Comparison of ENCODE assay signal across 8 cellular contexts in the genomic region with DNA sequence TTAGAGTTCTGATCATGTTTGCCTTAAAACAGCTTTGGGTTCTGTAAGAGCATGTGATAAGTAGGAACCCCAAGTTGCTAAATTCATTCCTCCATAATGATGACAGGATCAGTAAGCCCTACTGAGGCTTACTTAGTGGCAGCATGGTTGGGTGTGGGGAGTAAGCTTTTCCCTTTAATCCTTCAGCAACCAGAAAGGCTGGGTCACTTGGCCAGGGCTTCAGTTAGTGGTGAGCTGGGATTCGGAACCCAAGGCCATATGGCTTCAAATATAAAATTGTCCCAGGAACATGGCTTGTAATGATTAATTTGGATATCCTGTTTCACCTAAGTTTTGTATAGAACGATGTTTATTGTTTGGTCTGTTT. TPM values are rescaled to one million over a fixed set of nuclear protein-coding genes. Genes with fewer than 3 reads are reported as not detected.
A peak's percentile ranks its signal among the peaks of the same experiment; 100 is the strongest.
DNase-seq lines count a peak whose midpoint lies in the region; ATAC-seq and TF ChIP-seq lines count a peak whose summit lies in the region.

No MANE protein-coding gene starts in this region.

- H3K9ac ChIP-seq in BLaER1 treated with 17β-estradiol and CSF1 and Interleukin-3, amounts not matched to agents 10 nM and 100 nM: peak overlapping the region; percentile 78 to 96 (median 91)
- H3K9ac ChIP-seq in skeletal muscle satellite cell (ENCODE audit: low read depth, low read length): peak overlapping the region; percentile 86

- peak overlapping the region; percentile 93 for H3K4me3 Mint-ChIP-seq in activated CD8-positive, alpha-beta T cell treated with anti-CD3 and anti-CD28 coated beads for 36 hours

- TF ChIP-seq CTCF in activated CD8-positive, alpha-beta T cell treated with anti-CD3 and anti-CD28 coated beads for 36 hours (IDR thresholded peaks at IDR 0.05): no peak

- H3K4me2 ChIP-seq in BLaER1 treated with 17β-estradiol and CSF1 and Interleukin-3, amounts not matched to agents 10 nM and 100 nM: peak overlapping the region; percentile 85 to 96 (median 89)
- H3K4me2 ChIP-seq in skeletal muscle satellite cell (ENCODE audit: low read length): peak overlapping the region; percentile 96

- peaks cover 7 to 17% (median 10%) of the 10 kb centered on the region in 10 experiments; a peak in 18 of 20 replicates for H3K4me1 ChIP-seq in BLaER1 treated with 17β-estradiol and CSF1 and Interleukin-3, amounts not matched to agents 10 nM and 100 nM
- H3K4me1 ChIP-seq in skeletal muscle satellite cell (ENCODE audit: control insufficient read depth, insufficient read depth, low read length): peaks cover 4% of the 10 kb centered on the region

- peak overlapping the region; percentile 61 to 97 (median 91); a peak in 21 of 22 replicates for H3K27ac ChIP-seq in BLaER1 treated with 17β-estradiol and CSF1 and Interleukin-3, amounts not matched to agents 10 nM and 100 nM

- H3K27me3 Mint-ChIP-seq in activated CD8-positive, alpha-beta T cell treated with anti-CD3 and anti-CD28 coated beads for 36 hours: no peaks in the 10 kb centered on the region

- peak overlapping the region; percentile 96 for H3K27ac Mint-ChIP-seq in activated CD8-positive, alpha-beta T cell treated with anti-CD3 and anti-CD28 coated beads for 36 hours

- peaks cover 3% of the 10 kb centered on the region for H3K9me3 Mint-ChIP-seq in activated CD8-positive, alpha-beta T cell treated with anti-CD3 and anti-CD28 coated beads for 36 hours

- H3K4me3 ChIP-seq in BLaER1 treated with 17β-estradiol and CSF1 and Interleukin-3, amounts not matched to agents 10 nM and 100 nM: peak overlapping the region; percentile 78 to 99 (median 87)
- H3K4me3 ChIP-seq in skeletal muscle satellite cell (ENCODE audit: low read length): peak overlapping the region; percentile 83

- POLR2A ChIA-PET in activated CD8-positive, alpha-beta T cell treated with anti-CD3 and anti-CD28 coated beads for 36 hours (lab: Charles Lee): interaction anchor here (0.8 to 2.4 kb wide), 7 partner anchors 10 to 393 kb away, joined by 3 to 12 read pairs (median 3); partner anchors contain the start of gene ZNF319

- H3K36me3 ChIP-seq in BLaER1 treated with 17β-estradiol and CSF1 and Interleukin-3, amounts not matched to agents 10 nM and 100 nM: peaks cover 0 to 30% (median 18%) of the 10 kb centered on the region in 11 experiments; a peak in 18 of 22 replicates
- H3K36me3 ChIP-seq in skeletal muscle satellite cell (ENCODE audit: insufficient read depth, low read length): no peaks in the 10 kb centered on the region

- no peaks in the 10 kb centered on the region for H3K27me3 ChIP-seq in BLaER1 treated with 17β-estradiol and CSF1 and Interleukin-3, amounts not matched to agents 10 nM and 100 nM
- H3K27me3 ChIP-seq in skeletal muscle satellite cell (ENCODE audit: control insufficient read depth, insufficient read depth, low read length): peaks cover 5% of the 10 kb centered on the region

- CTCF ChIA-PET in activated CD8-positive, alpha-beta T cell treated with anti-CD3 and anti-CD28 coated beads for 36 hours (lab: Charles Lee): interaction anchor here (1.0 to 1.5 kb wide), 4 partner anchors 56 to 363 kb away, joined by 3 to 12 read pairs (median 4); no protein-coding TSS in a partner anchor

- H3K9me3 ChIP-seq in BLaER1 treated with 17β-estradiol and CSF1 and Interleukin-3, amounts not matched to agents 10 nM and 100 nM (replicated peaks in 1 of 11): peaks cover 0 to 31% (median 20%) of the 10 kb centered on the region in 11 experiments; a peak in 17 of 22 replicates
- no peaks in the 10 kb centered on the region for H3K9me3 ChIP-seq in skeletal muscle satellite cell (replicated peaks; ENCODE audit: low read length)

- peaks cover 26% of the 10 kb centered on the region for H3K36me3 Mint-ChIP-seq in activated CD8-positive, alpha-beta T cell treated with anti-CD3 and anti-CD28 coated beads for 36 hours (ENCODE audit: low read depth)

- ATAC-seq in GM19035 (IDR thresholded peaks at IDR 0.05; ENCODE audit: unreplicated experiment) (peak; percentile 27), HG03354 (IDR thresholded peaks at IDR 0.05; ENCODE audit: poor library complexity, severe bottlenecking, unreplicated experiment) (peak; percentile 34), left ventricle myocardium superior (peak; percentile 11)
- peak; percentile 15 for ATAC-seq in activated CD8-positive, alpha-beta T cell treated with anti-CD3 and anti-CD28 coated beads for 36 hours

- intact Hi-C loops in activated CD8-positive, alpha-beta T cell treated with anti-CD3 and anti-CD28 coated beads for 36 hours (cut with micrococcal nuclease): loop anchor here (2.0 kb wide), 1 partner anchor 56 kb away; no protein-coding TSS in a partner anchor
- intact Hi-C loops in left ventricle myocardium superior (cut with micrococcal nuclease): no loop called here
- intact Hi-C loops in posterior vena cava (cut with DNase I): no loop called here

- peaks cover 19% of the 10 kb centered on the region for H3K4me1 Mint-ChIP-seq in activated CD8-positive, alpha-beta T cell treated with anti-CD3 and anti-CD28 coated beads for 36 hours (ENCODE audit: low read depth)

- H4K20me1 ChIP-seq in BLaER1 treated with 17β-estradiol and CSF1 and Interleukin-3, amounts not matched to agents 10 nM and 100 nM: no peaks in the 10 kb centered on the region

- DNase-seq in activated CD8-positive, alpha-beta T cell treated with anti-CD3 and anti-CD28 coated beads for 36 hours: no peak
- DNase-seq in left ventricle myocardium superior (no peak), posterior vena cava (ENCODE audit: low spot score) (no peak), ecto neural progenitor cell (ENCODE audit: low spot score) (no peak)

RNA-seq across cellular contexts. Expression of gene GINS3, which starts 0.8 kb away (rescaled TPM):
- total RNA-seq in activated CD8-positive, alpha-beta T cell treated with anti-CD3 and anti-CD28 coated beads for 36 hours: 10 to 100 TPM; 16.0 to 18.1 TPM
- total RNA-seq in left ventricle myocardium superior (6.5 TPM), posterior vena cava (1 to 10 TPM; 1.6 to 2.0 TPM)
- 3.9 and 5.3 TPM in 2 replicates for total RNA-seq in skeletal muscle satellite cell (2012; rRNA removed)
